In genomic region chr10:91517394-91517793, GRCh38 we compare ENCODE assay signal across 9 cellular contexts.
"Had no signal": no experiment of that assay in that cellular context is flagged by ENCODE, and none has a peak within 500 bp of the region (broad histone marks: within the 10 kb centered on the region; RNA-seq: fewer than 3 reads in every experiment).

No MANE protein-coding gene starts in this region.

- H3K4me3 Mint-ChIP-seq: IgD-negative memory B cell had no signal

- FAIRE-seq: HepG2, HTR-8/SVneo, K562 had no signal

- H3K27me3 Mint-ChIP-seq: IgD-negative memory B cell had no signal

- H3K4me3 ChIP-seq: K562 had no signal

- H3K9ac ChIP-seq: KMS-11 had no signal

- H3K27ac ChIP-seq: HL-60, KMS-11 had no signal

- DNase-seq: IMR-90, KBM-7, KG1 had no signal

- H3K4me1 Mint-ChIP-seq: IgD-negative memory B cell had no signal

- H3K4me2 ChIP-seq: KMS-11 had no signal

- ATAC-seq: HepG2, K562 had no signal

- H3K27ac Mint-ChIP-seq: IgD-negative memory B cell had no signal
